In genomic region chr6:154302111-154302752, GRCh38 we compare ENCODE assay signal across 9 cellular contexts. TPM values are rescaled to one million over a fixed set of nuclear protein-coding genes. Genes with fewer than 3 reads are reported as not detected.
DNase-seq lines count a peak whose midpoint lies in the region; ATAC-seq and TF ChIP-seq lines count a peak whose summit lies in the region.
"Had no signal": no experiment of that assay in that cellular context is flagged by ENCODE, and none has a peak within 500 bp of the region (broad histone marks: within the 10 kb centered on the region; RNA-seq: fewer than 3 reads in every experiment).

No MANE protein-coding gene starts in this region.

- H3K4me3 ChIP-seq in AG10803 (ENCODE audit: low read length) = no peak overlapping the region
- H3K4me3 ChIP-seq in fibroblast of lung (replicated peaks in 1 of 4; ENCODE audit: control extremely low read depth in 1 of 4, insufficient read depth in 1 of 4, low read depth in 3 of 4, low read length in 4 of 4) = no peak overlapping the region

- TF ChIP-seq CTCF in AG10803 (conservative IDR thresholded peaks at IDR 0.05; ENCODE audit: low read length) = no peak
- no peak for TF ChIP-seq CTCF in fibroblast of lung (conservative IDR thresholded peaks at IDR 0.05 in 1 of 2, IDR thresholded peaks at IDR 0.05 in 1 of 2; ENCODE audit: low read depth in 1 of 2, low read length in 2 of 2)

- H3K79me2 ChIP-seq in fibroblast of lung (ENCODE audit: control insufficient read depth, insufficient read depth, low read length) = no peaks in the 10 kb centered on the region

- H3K36me3 ChIP-seq in fibroblast of lung (ENCODE audit: control insufficient read depth, insufficient read depth, low read length) = no peaks in the 10 kb centered on the region

- ATAC-seq in GM18867 (IDR thresholded peaks at IDR 0.05; ENCODE audit: unreplicated experiment) = peak; percentile 84
- peak; percentile 79 for ATAC-seq in HG02970 (IDR thresholded peaks at IDR 0.05; ENCODE audit: low FRiP score, unreplicated experiment)
- ATAC-seq: HCT116 had no signal

- H3K9me3 ChIP-seq in fibroblast of lung (ENCODE audit: control insufficient read depth, insufficient read depth, low read depth, low read length) = no peaks in the 10 kb centered on the region

- DNase-seq in AG10803 (ENCODE audit: low read depth) (peak; percentile 64), OCI-M2 (lab: John Stamatoyannopoulos, UW; ENCODE audit: unreplicated experiment) (peak; percentile 24), fibroblast of lung (ENCODE audit: low read depth in 2 of 2) (peak; percentile 92 to 95), SW 1271 (lab: John Stamatoyannopoulos, UW) (no peak), COLO829 (ENCODE audit: low spot score) (no peak), D341Med (ENCODE audit: low spot score) (no peak)

- no peaks in the 10 kb centered on the region for H3K27me3 ChIP-seq in fibroblast of lung (ENCODE audit: control insufficient read depth, insufficient read depth, low read length)

- H3K4me1 ChIP-seq in fibroblast of lung (ENCODE audit: control insufficient read depth, extremely low read depth, insufficient read depth, low read length) = peaks cover 14% of the 10 kb centered on the region

- no peak overlapping the region for H2AFZ ChIP-seq in fibroblast of lung (ENCODE audit: low read length)

- peak overlapping the region; percentile 38 for H3K4me2 ChIP-seq in fibroblast of lung (ENCODE audit: extremely low read depth, insufficient read depth, low read length)

- H3K9ac ChIP-seq in fibroblast of lung (ENCODE audit: insufficient read depth, low read length) = no peak overlapping the region

- peak overlapping the region; percentile 22 for H3K27ac ChIP-seq in fibroblast of lung (ENCODE audit: insufficient read depth, low read length)

- H4K20me1 ChIP-seq in fibroblast of lung (ENCODE audit: control insufficient read depth, extremely low read depth, insufficient read depth, low read length) = no peaks in the 10 kb centered on the region

RNA-seq across cellular contexts. Expression of gene IPCEF1, which starts 54.4 kb away (rescaled TPM):
- total RNA-seq in fibroblast of lung = 0.26 and 0.33 TPM in 2 replicates
- polyA plus RNA-seq in fibroblast of lung = 0.03 and 0.46 TPM in 2 replicates
- polyA plus RNA-seq in fibroblast of lung (2012) = 0.22 TPM in 1 of 2 replicates, not detected in the other
- polyA minus RNA-seq in fibroblast of lung (ENCODE audit: low replicate concordance) = not detected in 2 replicates

Comparison
In these comparisons a context has a peak if more than half of its experiments do, and no peak if none do; other contexts are left out.
1. DNase-seq: peak in AG10803 (single experiment), OCI-M2 (single experiment) and fibroblast of lung (2 of 2); none in SW 1271 (0 of 2), COLO829 (single experiment) and D341Med (single experiment).